33 cellular contexts compared by ENCODE assay signal in genomic region chr12:13686243-13686642, GRCh38.
"Had no signal": no experiment of that assay in that cellular context is flagged by ENCODE, and none has a peak within 500 bp of the region (broad histone marks: within the 10 kb centered on the region; RNA-seq: fewer than 3 reads in every experiment).

No MANE protein-coding gene starts in this region.

- H3K27me3 Mint-ChIP-seq: activated CD4-positive, alpha-beta memory T cell treated with anti-CD3 and anti-CD28 coated beads, Interleukin-2, amount 10 ng/mL, durations not matched to agents 7 days and 5 days; activated naive CD4-positive, alpha-beta T cell treated with anti-CD3 and anti-CD28 coated beads, Interleukin-2, amount 50 U/mL, for 24 hours had no signal

- H3K9me3 ChIP-seq: adrenal gland, body of pancreas, colonic mucosa, esophagus squamous epithelium, gastroesophageal sphincter, heart right ventricle had no signal

- FAIRE-seq: endometrium, endothelial cell of umbilical vein had no signal

- H3K36me3 ChIP-seq: adrenal gland, colonic mucosa, esophagus squamous epithelium, gastroesophageal sphincter, heart right ventricle had no signal

- ATAC-seq: activated naive CD8-positive, alpha-beta T cell treated with anti-CD3 and anti-CD28 coated beads, Interleukin-2, amount 50 U/mL, for 24 hours; activated T-cell treated with anti-CD3 and anti-CD28 coated beads, Interleukin-2, amount 50 U/mL, for 4 hours; body of pancreas; gastroesophageal sphincter; heart right ventricle; WTC11 had no signal

- DNase-seq: activated CD4-positive, alpha-beta memory T cell treated with anti-CD3 and anti-CD28 coated beads, Interleukin-2, amount 10 ng/mL, durations not matched to agents 7 days and 5 days; activated CD4-positive, alpha-beta T cell treated with anti-CD3 and anti-CD28 coated beads for 1 hour; activated CD4-positive, alpha-beta T cell treated with anti-CD3 and anti-CD28 coated beads for 4 hours; activated CD4-positive, alpha-beta T cell treated with anti-CD3 and anti-CD28 coated beads, Interleukin-2, amount 10 ng/mL, durations not matched to agents 7 days and 5 days; activated CD4-positive, alpha-beta T cell treated with anti-CD3 and anti-CD28 coated beads, Interleukin-2, amount 50 U/mL, for 4 hours; activated CD8-positive, alpha-beta memory T cell treated with anti-CD3 and anti-CD28 coated beads, Interleukin-2, amount 50 U/mL, for 48 hours; activated effector memory CD4-positive, alpha-beta T cell treated with anti-CD3 and anti-CD28 coated beads, Interleukin-2, amount 50 U/mL, for 16 hours; activated naive CD4-positive, alpha-beta T cell treated with anti-CD3 and anti-CD28 coated beads for 36 hours; activated naive CD8-positive, alpha-beta T cell treated with anti-CD3 and anti-CD28 coated beads for 36 hours; activated naive CD8-positive, alpha-beta T cell treated with anti-CD3 and anti-CD28 coated beads, Interleukin-2, amount 50 U/mL, for 24 hours; activated T-cell treated with anti-CD3 and anti-CD28 coated beads for 4 hours; activated T-cell treated with anti-CD3 and anti-CD28 coated beads, Interleukin-2, amount 50 U/mL, for 4 hours; adrenal gland; amygdala; aorta; body of pancreas; central memory CD4-positive, alpha-beta T cell; cerebellar nuclear complex; colonic mucosa; effector CD8-positive, alpha-beta T cell; esophagus squamous epithelium; foreskin melanocyte; heart right ventricle; T-helper 2 cell had no signal

- H3K4me1 Mint-ChIP-seq: activated CD4-positive, alpha-beta memory T cell treated with anti-CD3 and anti-CD28 coated beads, Interleukin-2, amount 10 ng/mL, durations not matched to agents 7 days and 5 days; activated CD4-positive, alpha-beta T cell treated with anti-CD3 and anti-CD28 coated beads, Interleukin-2, amount 10 ng/mL, durations not matched to agents 7 days and 5 days; activated naive CD4-positive, alpha-beta T cell treated with anti-CD3 and anti-CD28 coated beads, Interleukin-2, amount 50 U/mL, for 24 hours; activated naive CD8-positive, alpha-beta T cell treated with anti-CD3 and anti-CD28 coated beads for 36 hours; activated naive CD8-positive, alpha-beta T cell treated with anti-CD3 and anti-CD28 coated beads, Interleukin-2, amount 50 U/mL, for 24 hours; WTC11 had no signal

- H3K27me3 ChIP-seq: adrenal gland, body of pancreas, colonic mucosa, esophagus squamous epithelium, gastroesophageal sphincter had no signal

- H3K27ac ChIP-seq: adrenal gland, body of pancreas, colonic mucosa, epithelial cell of prostate, esophagus squamous epithelium, gastroesophageal sphincter, heart right ventricle, VCaP had no signal

- H3K27ac Mint-ChIP-seq: activated CD4-positive, alpha-beta memory T cell treated with anti-CD3 and anti-CD28 coated beads, Interleukin-2, amount 10 ng/mL, durations not matched to agents 7 days and 5 days; activated CD4-positive, alpha-beta T cell treated with anti-CD3 and anti-CD28 coated beads, Interleukin-2, amount 10 ng/mL, durations not matched to agents 7 days and 5 days; activated naive CD4-positive, alpha-beta T cell treated with anti-CD3 and anti-CD28 coated beads for 36 hours; activated naive CD4-positive, alpha-beta T cell treated with anti-CD3 and anti-CD28 coated beads, Interleukin-2, amount 50 U/mL, for 24 hours; activated naive CD8-positive, alpha-beta T cell treated with anti-CD3 and anti-CD28 coated beads for 36 hours; activated naive CD8-positive, alpha-beta T cell treated with anti-CD3 and anti-CD28 coated beads, Interleukin-2, amount 50 U/mL, for 24 hours; activated T-helper 1 cell treated with anti-CD3 and anti-CD28 coated beads, Interleukin-12 subunit alpha, Interleukin-12 subunit beta, Interleukin-2, Interleukin-4 antibody, amounts not matched to agents 30 ng/mL and 10 ng/mL and 1 ng/mL, durations not matched to agents 14 hours and 24 hours and 36 hours; activated T-helper 2 cell treated with anti-CD3 and anti-CD28 coated beads, Interferon-gamma antibody, Interleukin-2, Interleukin-4, amounts not matched to agents 10 μg/mL and 5 μg/mL and 100 μg/mL, durations not matched to agents 14 hours and 24 hours and 36 hours; WTC11 had no signal

- H3K4me3 ChIP-seq: adrenal gland, body of pancreas, colonic mucosa, esophagus squamous epithelium, gastroesophageal sphincter, heart right ventricle had no signal

- H3K4me3 Mint-ChIP-seq: activated CD4-positive, alpha-beta memory T cell treated with anti-CD3 and anti-CD28 coated beads, Interleukin-2, amount 10 ng/mL, durations not matched to agents 7 days and 5 days; activated CD4-positive, alpha-beta T cell treated with anti-CD3 and anti-CD28 coated beads, Interleukin-2, amount 10 ng/mL, durations not matched to agents 7 days and 5 days; activated naive CD4-positive, alpha-beta T cell treated with anti-CD3 and anti-CD28 coated beads for 36 hours; activated naive CD4-positive, alpha-beta T cell treated with anti-CD3 and anti-CD28 coated beads, Interleukin-2, amount 50 U/mL, for 24 hours; activated naive CD8-positive, alpha-beta T cell treated with anti-CD3 and anti-CD28 coated beads for 36 hours; activated naive CD8-positive, alpha-beta T cell treated with anti-CD3 and anti-CD28 coated beads, Interleukin-2, amount 50 U/mL, for 24 hours; activated T-cell treated with anti-CD3 and anti-CD28 coated beads, Interleukin-2, amount 50 U/mL, for 4 hours; activated T-helper 1 cell treated with anti-CD3 and anti-CD28 coated beads, Interleukin-12 subunit alpha, Interleukin-12 subunit beta, Interleukin-2, Interleukin-4 antibody, amounts not matched to agents 30 ng/mL and 10 ng/mL and 1 ng/mL, durations not matched to agents 14 hours and 24 hours and 36 hours; WTC11 had no signal

- H3K9me3 Mint-ChIP-seq: activated CD4-positive, alpha-beta memory T cell treated with anti-CD3 and anti-CD28 coated beads, Interleukin-2, amount 10 ng/mL, durations not matched to agents 7 days and 5 days; activated CD4-positive, alpha-beta T cell treated with anti-CD3 and anti-CD28 coated beads, Interleukin-2, amount 10 ng/mL, durations not matched to agents 7 days and 5 days; activated naive CD4-positive, alpha-beta T cell treated with anti-CD3 and anti-CD28 coated beads for 36 hours; activated naive CD8-positive, alpha-beta T cell treated with anti-CD3 and anti-CD28 coated beads for 36 hours; activated naive CD8-positive, alpha-beta T cell treated with anti-CD3 and anti-CD28 coated beads, Interleukin-2, amount 50 U/mL, for 24 hours; activated T-helper 1 cell treated with anti-CD3 and anti-CD28 coated beads, Interleukin-12 subunit alpha, Interleukin-12 subunit beta, Interleukin-2, Interleukin-4 antibody, amounts not matched to agents 30 ng/mL and 10 ng/mL and 1 ng/mL, durations not matched to agents 14 hours and 24 hours and 36 hours; activated T-helper 2 cell treated with anti-CD3 and anti-CD28 coated beads, Interferon-gamma antibody, Interleukin-2, Interleukin-4, amounts not matched to agents 10 μg/mL and 5 μg/mL and 100 μg/mL, durations not matched to agents 14 hours and 24 hours and 36 hours; WTC11 had no signal

- H3K4me1 ChIP-seq: adrenal gland, body of pancreas, colonic mucosa, esophagus squamous epithelium, gastroesophageal sphincter, heart right ventricle had no signal

- H3K36me3 Mint-ChIP-seq: activated naive CD4-positive, alpha-beta T cell treated with anti-CD3 and anti-CD28 coated beads, Interleukin-2, amount 50 U/mL, for 24 hours; activated naive CD8-positive, alpha-beta T cell treated with anti-CD3 and anti-CD28 coated beads for 36 hours; WTC11 had no signal
